Comparison of ENCODE assay signal across 8 cellular contexts in genomic region chrX:39869846-39870601, GRCh38.
DNase-seq lines count a peak whose midpoint lies in the region; TF ChIP-seq lines count a peak whose summit lies in the region.

No MANE protein-coding gene starts in this region.

- TF ChIP-seq POLR2A in prostate gland (IDR thresholded peaks at IDR 0.05) (no peak), esophagus muscularis mucosa (IDR thresholded peaks at IDR 0.05; ENCODE audit: low read depth) (no peak)

- 88% methylated on average over 3 of the region's 7 CpGs for WGBS in prostate gland
- WGBS in esophagus muscularis mucosa = 67% methylated on average over 6 of the region's 7 CpGs

- no peak for TF ChIP-seq EP300 in esophagus muscularis mucosa (IDR thresholded peaks at IDR 0.05)

- H3K4me1 ChIP-seq in prostate gland (replicated peaks) (no peaks in the 10 kb centered on the region), esophagus muscularis mucosa (no peaks in the 10 kb centered on the region)

- H3K27ac ChIP-seq in prostate gland (no peak overlapping the region), esophagus muscularis mucosa (replicated peaks in 1 of 4) (no peak overlapping the region)

- TF ChIP-seq CTCF in prostate gland (IDR thresholded peaks at IDR 0.05) (no peak), esophagus muscularis mucosa (IDR thresholded peaks at IDR 0.05) (no peak)

- H3K9me3 ChIP-seq in prostate gland = no peaks in the 10 kb centered on the region
- H3K9me3 ChIP-seq in esophagus muscularis mucosa = no peaks in the 10 kb centered on the region

- intact Hi-C loops in prostate gland (cut with DNase I) = no loop called here
- intact Hi-C loops in esophagus muscularis mucosa (cut with DNase I) = no loop called here

- no peaks in the 10 kb centered on the region for H3K36me3 ChIP-seq in prostate gland
- H3K36me3 ChIP-seq in esophagus muscularis mucosa = no peaks in the 10 kb centered on the region

- DNase-seq in ELR (ENCODE audit: low read depth) (peak; percentile 84), T-helper 1 cell (peak; percentile 20 to 93 (median 49)), globus pallidus (ENCODE audit: low spot score) (no peak), NCI-H1417 treated with DMSO at 0.1 percent for 48 hours (lab: John Stamatoyannopoulos, UW) (no peak), prostate gland (ENCODE audit: low spot score) (no peak), esophagus muscularis mucosa (ENCODE audit: extremely low spot score) (no peak)
- peak; percentile 55 for DNase-seq in activated naive CD4-positive, alpha-beta T cell treated with anti-CD3 and anti-CD28 coated beads, Interleukin-2, amount 50 U/mL, for 16 hours
- DNase-seq in stimulated activated CD4-positive, alpha-beta T cell treated with anti-CD3 and anti-CD28 coated beads, Interleukin-15, amount 100 ng/mL, for 1 hour (ENCODE audit: low read depth in 1 of 2, low spot score in 1 of 2) = peak; percentile 32 to 38

- H3K4me3 ChIP-seq in prostate gland = no peak overlapping the region
- no peak overlapping the region for H3K4me3 ChIP-seq in esophagus muscularis mucosa

- no peaks in the 10 kb centered on the region for H3K27me3 ChIP-seq in prostate gland (replicated peaks; ENCODE audit: insufficient read depth)
- H3K27me3 ChIP-seq in esophagus muscularis mucosa = no peaks in the 10 kb centered on the region

Comparison
In these comparisons a context has a peak if more than half of its experiments do, and no peak if none do; other contexts are left out.
1. DNase-seq: peak in ELR (single experiment), T-helper 1 cell (5 of 5), activated naive CD4-positive, alpha-beta T cell treated with anti-CD3 and anti-CD28 coated beads, Interleukin-2, amount 50 U/mL, for 16 hours (single experiment) and stimulated activated CD4-positive, alpha-beta T cell treated with anti-CD3 and anti-CD28 coated beads, Interleukin-15, amount 100 ng/mL, for 1 hour (2 of 2); none in globus pallidus (single experiment), NCI-H1417 treated with DMSO at 0.1 percent for 48 hours (single experiment), prostate gland (single experiment) and esophagus muscularis mucosa (single experiment).